Comparison of ENCODE assay signal across 8 cellular contexts in genomic region chr1:26284597-26285351, GRCh38. TPM values are rescaled to one million over a fixed set of nuclear protein-coding genes. Genes with fewer than 3 reads are reported as not detected.
A peak's percentile ranks its signal among the peaks of the same experiment; 100 is the strongest.
DNase-seq lines count a peak whose midpoint lies in the region; ATAC-seq and TF ChIP-seq lines count a peak whose summit lies in the region.

No MANE protein-coding gene starts in this region.

- H3K4me1 ChIP-seq in breast epithelium (peaks cover 0 to 6% of the 10 kb centered on the region in 2 donors), left lung (peaks cover 14 to 93% of the 10 kb centered on the region in 2 donors)

- ATAC-seq in left lung (peak; percentile 34), GM19035 (IDR thresholded peaks at IDR 0.05; ENCODE audit: unreplicated experiment) (no peak)

- DNase-seq in DMS153 treated with DMSO at 0.1 percent for 48 hours (lab: John Stamatoyannopoulos, UW; ENCODE audit: unreplicated experiment) (peak; percentile 48), DMS153 (lab: John Stamatoyannopoulos, UW) (no peak), M059J (ENCODE audit: low read depth) (peak; percentile 99), breast epithelium (ENCODE audit: low spot score in 2 of 2) (peak in 1 of 2 donors; percentile 78), left lung (peak; percentile 85 to 91)
- DNase-seq in stimulated activated CD4-positive, alpha-beta T cell treated with anti-CD3 and anti-CD28 coated beads, Interleukin-4, amount 100 ng/mL, for 24 hours = peak; percentile 98

- no peaks in the 10 kb centered on the region for H3K36me3 ChIP-seq in breast epithelium
- peaks cover 0 to 36% of the 10 kb centered on the region in 2 donors for H3K36me3 ChIP-seq in left lung

- intact Hi-C loops in breast epithelium (cut with DNase I; ENCODE audit: low total_unique reads) = no loop called here
- intact Hi-C loops in left lung (cut with DNase I) = loop anchor here in 1 of 2 donors (5.0 kb wide), 1 partner anchor 38 kb away; no protein-coding TSS in a partner anchor

- H3K27me3 ChIP-seq in breast epithelium = no peaks in the 10 kb centered on the region
- H3K27me3 ChIP-seq in left lung = no peaks in the 10 kb centered on the region

- H3K9me3 ChIP-seq in breast epithelium (no peaks in the 10 kb centered on the region), left lung (no peaks in the 10 kb centered on the region)

- TF ChIP-seq CTCF in WI38 (IDR thresholded peaks at IDR 0.05; ENCODE audit: low read depth, low read length) = peak; percentile 37
- peak in 2 of 3 donors; percentile 39 to 51 for TF ChIP-seq CTCF in breast epithelium (IDR thresholded peaks at IDR 0.05)
- TF ChIP-seq CTCF in left lung (IDR thresholded peaks at IDR 0.05) = peak; percentile 54 to 67

- TF ChIP-seq POLR2A in breast epithelium (IDR thresholded peaks at IDR 0.05) = no peak

- H3K4me3 ChIP-seq in WI38 (ENCODE audit: low read depth, low read length) (no peak overlapping the region), breast epithelium (no peak overlapping the region), left lung (no peak overlapping the region)

- H3K27ac ChIP-seq in breast epithelium (peak overlapping the region; percentile 40 to 82), left lung (peak overlapping the region in 1 of 2 donors; percentile 98)

RNA-seq across cellular contexts. Expression of gene SH3BGRL3, which starts 4.9 kb away (rescaled TPM):
- total RNA-seq in M059J (2014; rRNA removed; shearing (Covaris generic)) = 268 and 302 TPM in 2 replicates
- total RNA-seq in breast epithelium = 10 to 100 TPM; 27.5 to 55.7 (median 50.1) TPM
- 100 to 1,000 TPM; 210 to 347 TPM for total RNA-seq in left lung

RNA-seq across cellular contexts. Expression of gene UBXN11, which starts 21.7 kb away (rescaled TPM):
- 4.1 and 7.3 TPM in 2 replicates for total RNA-seq in M059J (2014; rRNA removed; shearing (Covaris generic))
- total RNA-seq in breast epithelium (10 to 100 TPM; 15.0 to 25.5 (median 24.9) TPM), left lung (10 to 100 TPM; 24.0 to 43.1 TPM)

RNA-seq across cellular contexts. Expression of gene CD52, which starts 33.0 kb away (rescaled TPM):
- not detected in 2 replicates for total RNA-seq in M059J (2014; rRNA removed; shearing (Covaris generic))
- 10 to 100 TPM in 2 of 3 donors, 1 to 10 TPM in 1; 8.3 to 12.8 (median 12.3) TPM for total RNA-seq in breast epithelium
- total RNA-seq in left lung = 100 to 1,000 TPM in 1 of 2 donors, 10 to 100 TPM in 1; 96.7 to 170 TPM

RNA-seq across cellular contexts. Expression of gene CEP85, which starts 50.8 kb away (rescaled TPM):
- 28.6 and 43.0 TPM in 2 replicates for total RNA-seq in M059J (2014; rRNA removed; shearing (Covaris generic))
- total RNA-seq in breast epithelium (10 to 100 TPM in 1 of 3 donors, 1 to 10 TPM in 2; 4.8 to 11.7 (median 7.5) TPM), left lung (10 to 100 TPM; 12.1 to 13.6 TPM)
